Comparison of ENCODE assay signal across 8 cellular contexts in genomic region chr7:24572421-24573007, GRCh38. TPM values are rescaled to one million over a fixed set of nuclear protein-coding genes. Genes with fewer than 3 reads are reported as not detected.
DNase-seq lines count a peak whose midpoint lies in the region; ATAC-seq and TF ChIP-seq lines count a peak whose summit lies in the region.

No MANE protein-coding gene starts in this region.

- H4K20me1 ChIP-seq in smooth muscle cell (ENCODE audit: low read depth) = peaks cover 25% of the 10 kb centered on the region

- H3K27me3 ChIP-seq in smooth muscle cell (ENCODE audit: low read depth) = peaks cover 23% of the 10 kb centered on the region

- no peak for TF ChIP-seq CTCF in smooth muscle cell (IDR thresholded peaks at IDR 0.05; ENCODE audit: borderline replicate concordance, insufficient read depth, poor library complexity, severe bottlenecking)

- H3K9ac ChIP-seq in smooth muscle cell (ENCODE audit: low read depth) = peak overlapping the region; percentile 63

- ATAC-seq in GM19324 (IDR thresholded peaks at IDR 0.05; ENCODE audit: low FRiP score, unreplicated experiment) (no peak), HG03159 (IDR thresholded peaks at IDR 0.05; ENCODE audit: unreplicated experiment) (no peak)

- H3K36me3 ChIP-seq in smooth muscle cell (ENCODE audit: low read depth) = no peaks in the 10 kb centered on the region

- peak overlapping the region; percentile 90 for H3K27ac ChIP-seq in caudate nucleus (ENCODE audit: low read depth, low read length)
- H3K27ac ChIP-seq in smooth muscle cell (ENCODE audit: low read depth) = peak overlapping the region; percentile 42

- peak overlapping the region; percentile 96 for H3K4me2 ChIP-seq in smooth muscle cell

- no peaks in the 10 kb centered on the region for H3K9me3 ChIP-seq in smooth muscle cell (replicated peaks; ENCODE audit: low read depth)

- peak overlapping the region; percentile 96 for H3K4me3 ChIP-seq in smooth muscle cell

- 7% methylated on average over 15 of the region's 15 CpGs for WGBS in smooth muscle cell (ENCODE audit: low lambda C conversion rate)

- H3K79me2 ChIP-seq in smooth muscle cell (ENCODE audit: low read depth) = peaks cover 31% of the 10 kb centered on the region

- peak overlapping the region; percentile 100 for H2AFZ ChIP-seq in smooth muscle cell (ENCODE audit: low read depth)

- H3F3A ChIP-seq in smooth muscle cell (ENCODE audit: low read depth) = no peaks in the 10 kb centered on the region

- DNase-seq in COLO668 (lab: John Stamatoyannopoulos, UW; ENCODE audit: unreplicated experiment) (peak; percentile 64), HPDE6-E6E7 (ENCODE audit: extremely low spot score) (peak; percentile 32), T-helper 1 cell (peak in 3 of 5 donors; percentile 11 to 70 (median 12)), caudate nucleus (lab: John Stamatoyannopoulos, UW) (peak in 21 of 61 donors; percentile 7 to 71 (median 36)), islet precursor cell (peak; percentile 74), smooth muscle cell (lab: John Stamatoyannopoulos, UW; ENCODE audit: unreplicated experiment) (peak; percentile 60)

- peaks cover 23% of the 10 kb centered on the region for H3K4me1 ChIP-seq in smooth muscle cell (ENCODE audit: low read depth)

RNA-seq across cellular contexts. Expression of gene PALS2, which starts 0.7 kb away (rescaled TPM):
- total RNA-seq in smooth muscle cell = 32.2 and 46.2 TPM in 2 replicates
- polyA plus RNA-seq in smooth muscle cell = 11.1 and 16.4 TPM in 2 replicates
